27 cellular contexts compared by ENCODE assay signal in the genomic region with DNA sequence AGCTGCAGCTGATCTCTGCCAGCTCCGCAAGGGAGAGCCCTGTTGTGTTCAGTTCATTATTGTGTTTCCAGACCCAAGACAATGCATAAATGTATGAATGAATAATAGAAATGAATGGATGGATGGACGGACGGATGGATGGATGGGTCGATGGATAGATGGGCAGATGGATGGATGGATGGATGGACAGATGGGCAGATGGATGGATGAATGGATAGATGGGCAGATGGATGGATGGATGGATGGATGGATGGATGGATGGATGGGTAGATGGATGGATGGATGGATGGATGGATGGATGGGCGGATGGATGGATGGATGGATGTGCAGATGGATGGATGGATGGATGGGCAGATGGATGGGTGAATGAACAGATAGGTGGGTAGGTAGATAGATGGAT.
"Had no signal": no experiment of that assay in that cellular context is flagged by ENCODE, and none has a peak within 500 bp of the region (broad histone marks: within the 10 kb centered on the region; RNA-seq: fewer than 3 reads in every experiment).

No MANE protein-coding gene starts in this region.

- H3K4me3 ChIP-seq: ascending aorta, breast epithelium, esophagus muscularis mucosa, gastrocnemius medialis had no signal

- H3K4me1 ChIP-seq: ascending aorta, breast epithelium, esophagus muscularis mucosa, foreskin keratinocyte, gastrocnemius medialis had no signal

- H3K36me3 ChIP-seq: ascending aorta, breast epithelium, esophagus muscularis mucosa, gastrocnemius medialis had no signal

- DNase-seq: activated CD4-positive, alpha-beta memory T cell treated with anti-CD3 and anti-CD28 coated beads for 36 hours; activated CD4-positive, alpha-beta T cell treated with anti-CD3 and anti-CD28 coated beads for 36 hours; activated CD4-positive, alpha-beta T cell treated with anti-CD3 and anti-CD28 coated beads, Interleukin-2, amount 10 ng/mL, durations not matched to agents 24 days and 14 days; activated CD4-positive, CD25-positive, alpha-beta regulatory T cell; activated CD4-positive, CD25-positive, alpha-beta regulatory T cell treated with anti-CD3 and anti-CD28 coated beads, Interleukin-2, amount 50 U/mL, for 72 hours; activated CD8-positive, alpha-beta memory T cell treated with anti-CD3 and anti-CD28 coated beads, Interleukin-2, amount 10 ng/mL, durations not matched to agents 7 days and 5 days; activated CD8-positive, alpha-beta memory T cell treated with anti-CD3 and anti-CD28 coated beads, Interleukin-2, amount 50 U/mL, for 4 hours; activated CD8-positive, alpha-beta T cell treated with anti-CD3 and anti-CD28 coated beads, Interleukin-2, amount 10 ng/mL, durations not matched to agents 7 days and 5 days; activated effector memory CD4-positive, alpha-beta T cell treated with anti-CD3 and anti-CD28 coated beads, Interleukin-2, amount 50 U/mL, for 16 hours; activated naive CD4-positive, alpha-beta T cell treated with anti-CD3 and anti-CD28 coated beads for 36 hours; activated naive CD8-positive, alpha-beta T cell treated with anti-CD3 and anti-CD28 coated beads, Interleukin-2, amount 10 ng/mL, durations not matched to agents 7 days and 5 days; activated T-cell treated with anti-CD3 and anti-CD28 coated beads, Interleukin-2, amount 50 U/mL, for 1 hour; activated T-cell treated with anti-CD3 and anti-CD28 coated beads, Interleukin-2, amount 50 U/mL, for 48 hours; cortex of kidney; dermis blood vessel endothelial cell; effector CD4-positive, alpha-beta T cell; effector memory CD8-positive, alpha-beta T cell; erythroblast; foreskin keratinocyte; gastrocnemius medialis; T-helper 1 cell; T-helper 17 cell; T1000 had no signal

- H3K27ac ChIP-seq: ascending aorta, breast epithelium, esophagus muscularis mucosa, foreskin keratinocyte, gastrocnemius medialis had no signal

- H3K27me3 ChIP-seq: ascending aorta, foreskin keratinocyte had no signal

- ATAC-seq: activated CD4-positive, alpha-beta T cell treated with anti-CD3 and anti-CD28 coated beads for 36 hours; activated CD8-positive, alpha-beta memory T cell treated with anti-CD3 and anti-CD28 coated beads, Interleukin-2, amount 10 ng/mL, durations not matched to agents 7 days and 5 days; activated CD8-positive, alpha-beta T cell treated with anti-CD3 and anti-CD28 coated beads, Interleukin-2, amount 10 ng/mL, durations not matched to agents 7 days and 5 days; activated naive CD4-positive, alpha-beta T cell treated with anti-CD3 and anti-CD28 coated beads, Interleukin-2, amount 50 U/mL, for 72 hours; effector memory CD8-positive, alpha-beta T cell; foreskin keratinocyte; gastrocnemius medialis; T-helper 17 cell had no signal
